23 cellular contexts compared by ENCODE assay signal in genomic region chr20:21862224-21862927, GRCh38.
DNase-seq lines count a peak whose midpoint lies in the region; ATAC-seq, FAIRE-seq and TF ChIP-seq lines count a peak whose summit lies in the region.
"Had no signal": no experiment of that assay in that cellular context is flagged by ENCODE, and none has a peak within 500 bp of the region (broad histone marks: within the 10 kb centered on the region; RNA-seq: fewer than 3 reads in every experiment).

No MANE protein-coding gene starts in this region.

- H3K36me3 Mint-ChIP-seq in endodermal cell (ENCODE audit: low read depth): no peaks in the 10 kb centered on the region
- H3K36me3 Mint-ChIP-seq: CD4-positive, alpha-beta memory T cell had no signal

- peaks cover 12% of the 10 kb centered on the region for H3K9me3 Mint-ChIP-seq in endodermal cell

- ATAC-seq in HepG2: peak; percentile 41; the same call in 1 of the 3 replicates
- ATAC-seq in right lobe of liver: no peak
- no peak for ATAC-seq in GM19328 (IDR thresholded peaks at IDR 0.05; ENCODE audit: unreplicated experiment)
- ATAC-seq: Panc1, SK-N-SH treated with all-trans-retinoic acid at 6 μM for 48 hours had no signal

- WGBS in HepG2 (ENCODE audit: low lambda C conversion rate): 10% methylated on average over 10 of the region's 10 CpGs
- 30% methylated on average over 10 of the region's 10 CpGs for WGBS in right lobe of liver (ENCODE audit: insufficient coverage, low coverage, low lambda C conversion rate, missing lambda C conversion rate)
- WGBS in endodermal cell (ENCODE audit: insufficient coverage in 1 of 2, insufficient read length in 1 of 2), 2 experiments: 75 to 77% methylated on average over 6 to 10 of the region's 10 CpGs

- no peaks in the 10 kb centered on the region for H3K9me3 ChIP-seq in HepG2 (ENCODE audit: low read length)
- no peaks in the 10 kb centered on the region for H3K9me3 ChIP-seq in right lobe of liver
- H3K9me3 ChIP-seq in endodermal cell (ENCODE audit: control insufficient read depth, low read length): no peaks in the 10 kb centered on the region
- H3K9me3 ChIP-seq: BLaER1, Caco-2 had no signal

- TF ChIP-seq POLR2A in HepG2 (IDR thresholded peaks at IDR 0.05; ENCODE audit: insufficient read depth in 1 of 2, low read depth in 2 of 2, low read length in 2 of 2) (no peak), right lobe of liver (IDR thresholded peaks at IDR 0.05) (no peak)

- POLR2A ChIA-PET in HepG2 (lab: Yijun Ruan, JAX): no interaction called here

- no TSS peak for BruUV-seq in HepG2 (replicated peaks; lab: Mats Ljungman, UMichigan)

- no peak for TF ChIP-seq RAD21 in HepG2 (CRISPR knock-in tag; IDR thresholded peaks at IDR 0.05)

- H3K4me3 Mint-ChIP-seq in endodermal cell: peak overlapping the region; percentile 18
- H3K4me3 Mint-ChIP-seq: CD4-positive, alpha-beta memory T cell had no signal

- no peak overlapping the region for H2AFZ ChIP-seq in HepG2 (ENCODE audit: low read length)

- peaks cover 52% of the 10 kb centered on the region for H3K27me3 Mint-ChIP-seq in endodermal cell (ENCODE audit: insufficient read depth)
- H3K27me3 Mint-ChIP-seq: CD4-positive, alpha-beta memory T cell had no signal

- CTCF ChIA-PET in HepG2 (lab: Yijun Ruan, JAX; ENCODE audit: low intra/inter-chr PET ratio, low total read pairs): no interaction called here

- TF ChIP-seq EP300 in HepG2 (IDR thresholded peaks at IDR 0.05; ENCODE audit: low read depth in 2 of 2, low read length in 2 of 2): no peak
- no peak for TF ChIP-seq EP300 in HepG2 (CRISPR knock-in tag; IDR thresholded peaks at IDR 0.05; ENCODE audit: borderline replicate concordance)

- peaks cover 30% of the 10 kb centered on the region for H3K4me1 Mint-ChIP-seq in endodermal cell
- H3K4me1 Mint-ChIP-seq: CD4-positive, alpha-beta memory T cell had no signal

- no peak for DNase-seq in HepG2 (ENCODE audit: low spot score)
- DNase-seq in right lobe of liver: no peak
- DNase-seq in endodermal cell: peak; percentile 82
- DNase-seq in left kidney (ENCODE audit: low read depth, low spot score): peak; percentile 35
- no peak for DNase-seq in NCI-H2227 (lab: John Stamatoyannopoulos, UW; ENCODE audit: unreplicated experiment)
- DNase-seq in pons (ENCODE audit: low spot score): no peak
- no peak for DNase-seq in epidermal melanocyte (ENCODE audit: insufficient read length, low spot score)
- DNase-seq: ACHN; Caco-2; CD4-positive, alpha-beta memory T cell; DMS 273 treated with DMSO at 0.1 percent for 48 hours; DMS79 treated with DMSO at 0.1 percent for 48 hours; Karpas-422; NCI-H1417; NCI-H187; NCI-H2107 had no signal

- FAIRE-seq in HepG2 (lab: Jason Lieb, UNC): no peak
- FAIRE-seq: G401.6, GM12892 had no signal

- H3K36me3 ChIP-seq in HepG2 (replicated peaks in 1 of 2; ENCODE audit: control insufficient read depth in 1 of 2, insufficient read depth in 2 of 2, low read length in 2 of 2) (no peaks in the 10 kb centered on the region), right lobe of liver (no peaks in the 10 kb centered on the region), endodermal cell (ENCODE audit: control insufficient read depth, insufficient read depth, low read length) (no peaks in the 10 kb centered on the region)
- H3K36me3 ChIP-seq: BLaER1 had no signal

- TF ChIP-seq CTCF in HepG2 (CRISPR knock-in tag; IDR thresholded peaks at IDR 0.05) (no peak), right lobe of liver (IDR thresholded peaks at IDR 0.05) (no peak), endodermal cell (conservative IDR thresholded peaks at IDR 0.05) (no peak)

- no peaks in the 10 kb centered on the region for H4K20me1 ChIP-seq in HepG2 (ENCODE audit: insufficient read depth, low read length)
- H4K20me1 ChIP-seq: BLaER1 had no signal

- intact Hi-C loops in HepG2 (cut with micrococcal nuclease; ENCODE audit: unreplicated experiment) (no loop called here), right lobe of liver (cut with DNase I) (no loop called here)

- H3K4me3 ChIP-seq in HepG2 (replicated peaks in 1 of 3; ENCODE audit: insufficient read depth in 1 of 3, low read depth in 2 of 3, low read length in 3 of 3): no peak overlapping the region
- H3K4me3 ChIP-seq in right lobe of liver: no peak overlapping the region
- H3K4me3 ChIP-seq in endodermal cell (ENCODE audit: low read length): peak overlapping the region; percentile 61
- H3K4me3 ChIP-seq: BLaER1 had no signal

- peak overlapping the region; percentile 87 for H3K27ac Mint-ChIP-seq in endodermal cell
- H3K27ac Mint-ChIP-seq: CD4-positive, alpha-beta memory T cell had no signal

- in situ Hi-C loops in HepG2 (cut with HindIII; ENCODE audit: extremely low pct_ligation_motif_present, low pct_unique_long_range_greater_than_20kb): no loop called here

- H3K4me1 ChIP-seq in HepG2 (ENCODE audit: insufficient read depth, low read length): no peaks in the 10 kb centered on the region
- H3K4me1 ChIP-seq in right lobe of liver: no peaks in the 10 kb centered on the region
- H3K4me1 ChIP-seq in endodermal cell (ENCODE audit: control insufficient read depth, insufficient read depth, low read length): peaks cover 8% of the 10 kb centered on the region
- H3K4me1 ChIP-seq: BLaER1, Caco-2 had no signal

- H3K27me3 ChIP-seq in HepG2 (ENCODE audit: control insufficient read depth in 1 of 2, insufficient read depth in 2 of 2, low read length in 2 of 2) (no peaks in the 10 kb centered on the region; a peak in 1 of 5 replicates), right lobe of liver (no peaks in the 10 kb centered on the region), endodermal cell (ENCODE audit: control insufficient read depth, insufficient read depth, low read length, poor library complexity, severe bottlenecking) (peaks cover 21% of the 10 kb centered on the region)
- H3K27me3 ChIP-seq: BLaER1 had no signal

- H3K9ac ChIP-seq in HepG2 (ENCODE audit: insufficient read depth, low read depth, low read length): no peak overlapping the region
- H3K9ac ChIP-seq in endodermal cell (ENCODE audit: extremely low read depth, low read length, poor library complexity, severe bottlenecking): no peak overlapping the region
- H3K9ac ChIP-seq: BLaER1 had no signal

- H3K4me2 ChIP-seq in HepG2 (ENCODE audit: low read depth, low read length): no peak overlapping the region
- H3K4me2 ChIP-seq: BLaER1 had no signal

- H3K27ac ChIP-seq in HepG2 (ENCODE audit: extremely low read length, insufficient read depth, low read length): no peak overlapping the region
- H3K27ac ChIP-seq in right lobe of liver: no peak overlapping the region
- no peak overlapping the region for H3K27ac ChIP-seq in endodermal cell (ENCODE audit: low read depth, low read length)
- H3K27ac ChIP-seq: 22Rv1, BLaER1 had no signal

- no peaks in the 10 kb centered on the region for H3K79me2 ChIP-seq in HepG2 (ENCODE audit: insufficient read depth, low read length)

TF ChIP-seq in HepG2, 621 proteins besides CTCF, POLR2A, EP300 and RAD21 (continues in another document):
- TF ChIP-seq ARNT2 (CRISPR knock-in tag; IDR thresholded peaks at IDR 0.05; ENCODE audit: low read depth) (no peak), FOXO1 (CRISPR knock-in tag; IDR thresholded peaks at IDR 0.05) (no peak), MIER3 (CRISPR knock-in tag; IDR thresholded peaks at IDR 0.05; ENCODE audit: borderline replicate concordance) (no peak), GABPB1 (CRISPR knock-in tag; IDR thresholded peaks at IDR 0.05) (0 out of 2 replicates have a peak, but pooled peaks have one; percentile 26), ZSCAN22 (CRISPR knock-in tag; IDR thresholded peaks at IDR 0.05) (no peak), CAMTA2 (CRISPR knock-in tag; IDR thresholded peaks at IDR 0.05; ENCODE audit: borderline replicate concordance) (no peak), NRL (CRISPR knock-in tag; IDR thresholded peaks at IDR 0.05; ENCODE audit: borderline replicate concordance) (no peak), NR2F2 (IDR thresholded peaks at IDR 0.05; ENCODE audit: borderline replicate concordance, low read depth) (no peak), CENPBD1 (CRISPR knock-in tag; IDR thresholded peaks at IDR 0.05; ENCODE audit: borderline replicate concordance, low read depth) (no peak), ZNF850 (CRISPR knock-in tag; conservative IDR thresholded peaks at IDR 0.05) (no peak), BCLAF1 (IDR thresholded peaks at IDR 0.05) (no peak), DPF2 (CRISPR knock-in tag; IDR thresholded peaks at IDR 0.05; ENCODE audit: borderline replicate concordance, low read depth) (no peak)

Comparison
In these comparisons a context has a peak if more than half of its experiments do, and no peak if none do; other contexts are left out.
1. DNase-seq: peak in endodermal cell (single experiment) and left kidney (single experiment); none in HepG2 (single experiment), right lobe of liver (0 of 3), NCI-H2227 (single experiment), pons (single experiment) and epidermal melanocyte (single experiment).